7 cellular contexts compared by ENCODE assay signal in the genomic region with DNA sequence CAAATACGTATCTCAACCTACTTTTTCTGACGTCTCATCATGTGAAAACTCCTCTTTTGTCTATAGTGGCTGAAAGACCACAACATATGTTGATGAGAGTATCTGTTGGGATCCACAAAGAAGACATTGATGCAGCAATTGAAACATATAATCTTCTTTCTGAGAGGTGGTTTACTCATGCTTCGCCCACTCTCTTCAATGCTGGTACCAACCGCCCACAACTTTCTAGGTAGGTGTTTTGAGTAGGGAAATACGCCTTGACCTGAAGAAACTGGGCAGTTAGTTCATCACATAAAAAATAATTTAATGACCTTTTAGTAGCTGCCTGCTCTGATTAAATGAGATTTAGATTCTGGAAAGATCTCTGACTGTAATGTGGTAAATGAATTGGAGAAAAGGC.
"Had no signal": no experiment of that assay in that cellular context is flagged by ENCODE, and none has a peak within 500 bp of the region (broad histone marks: within the 10 kb centered on the region; RNA-seq: fewer than 3 reads in every experiment).

No MANE protein-coding gene starts in this region.

- H3K9me3 Mint-ChIP-seq: IgD-negative memory B cell had no signal

- H3K27ac Mint-ChIP-seq: IgD-negative memory B cell had no signal

- ATAC-seq: HCT116, HepG2 had no signal

- H3K27me3 Mint-ChIP-seq: IgD-negative memory B cell had no signal

- DNase-seq: GM23248, GOT3, H7, KBM-7 had no signal

- H3K4me3 Mint-ChIP-seq: IgD-negative memory B cell had no signal
